In genomic region chr20:19936801-19937583, GRCh38 we compare ENCODE assay signal across 8 cellular contexts.
DNase-seq lines count a peak whose midpoint lies in the region; ATAC-seq and TF ChIP-seq lines count a peak whose summit lies in the region.

No MANE protein-coding gene starts in this region.

- no peaks in the 10 kb centered on the region for H3K27me3 ChIP-seq in adrenal gland

- no peak for TF ChIP-seq CTCF in adrenal gland (IDR thresholded peaks at IDR 0.05)

- H3K36me3 ChIP-seq in adrenal gland (replicated peaks in 1 of 2), result peaks cover 0 to 5% of the 10 kb centered on the region in 2 donors

- peak overlapping the region in 5 of 10 donors; percentile 4 to 73 (median 6) for H3K27ac Mint-ChIP-seq in naive thymus-derived CD8-positive, alpha-beta T cell

- peak in 6 of 7 donors; percentile 27 to 67 (median 36) for DNase-seq in adrenal gland
- peak in 4 of 10 donors; percentile 1 to 23 (median 15) for DNase-seq in naive thymus-derived CD8-positive, alpha-beta T cell
- no peak for DNase-seq in NK-92 (lab: John Stamatoyannopoulos, UW; ENCODE audit: unreplicated experiment)
- no peak for DNase-seq in kidney tubule cell (ENCODE audit: low spot score)

- POLR2A ChIA-PET in naive thymus-derived CD8-positive, alpha-beta T cell (lab: Charles Lee), result no interaction called here

- no peak for TF ChIP-seq POLR2A in adrenal gland (IDR thresholded peaks at IDR 0.05)

- H3K27ac ChIP-seq in adrenal gland, result peak overlapping the region in 3 of 5 donors; percentile 56 to 91 (median 67)

- intact Hi-C loops in adrenal gland (cut with DNase I), result no loop called here

- H3K36me3 Mint-ChIP-seq in naive thymus-derived CD8-positive, alpha-beta T cell, result no peaks in the 10 kb centered on the region

- no peaks in the 10 kb centered on the region for H3K9me3 Mint-ChIP-seq in naive thymus-derived CD8-positive, alpha-beta T cell

- no peaks in the 10 kb centered on the region for H3K9me3 ChIP-seq in adrenal gland (replicated peaks in 1 of 3)

- peak overlapping the region in 1 of 4 donors; percentile 27 for H3K4me3 ChIP-seq in adrenal gland

- 76 to 89% (median 82%) methylated on average over 12 to 13 of the region's 13 CpGs for WGBS in adrenal gland, 4 donors

- peaks cover 11 to 61% (median 25%) of the 10 kb centered on the region in 4 donors for H3K4me1 Mint-ChIP-seq in naive thymus-derived CD8-positive, alpha-beta T cell

- peaks cover 4 to 40% (median 26%) of the 10 kb centered on the region in 5 donors for H3K27me3 Mint-ChIP-seq in naive thymus-derived CD8-positive, alpha-beta T cell

- ATAC-seq in GM18520 (IDR thresholded peaks at IDR 0.05; ENCODE audit: unreplicated experiment) (peak; percentile 11), HG03432 (IDR thresholded peaks at IDR 0.05; ENCODE audit: unreplicated experiment) (peak; percentile 49), GM21528 (IDR thresholded peaks at IDR 0.05; ENCODE audit: low FRiP score, unreplicated experiment) (no peak), HG03095 (IDR thresholded peaks at IDR 0.05; ENCODE audit: unreplicated experiment) (no peak)
- ATAC-seq in naive thymus-derived CD8-positive, alpha-beta T cell, result peak in 1 of 2 donors; percentile 82

- peaks cover 0 to 25% of the 10 kb centered on the region in 2 donors for H3K4me1 ChIP-seq in adrenal gland (replicated peaks in 1 of 2)

- H3K4me3 Mint-ChIP-seq in naive thymus-derived CD8-positive, alpha-beta T cell, result peak overlapping the region; percentile 16 to 83 (median 68)

Comparison
In these comparisons a context has a peak if more than half of its experiments do, and no peak if none do; other contexts are left out.
1. ATAC-seq: peak in GM18520 (single experiment) and HG03432 (single experiment); none in GM21528 (single experiment) and HG03095 (single experiment).
2. DNase-seq: peak in adrenal gland (6 of 7); none in NK-92 (single experiment) and kidney tubule cell (single experiment).